8 cellular contexts compared by ENCODE assay signal in the genomic region with DNA sequence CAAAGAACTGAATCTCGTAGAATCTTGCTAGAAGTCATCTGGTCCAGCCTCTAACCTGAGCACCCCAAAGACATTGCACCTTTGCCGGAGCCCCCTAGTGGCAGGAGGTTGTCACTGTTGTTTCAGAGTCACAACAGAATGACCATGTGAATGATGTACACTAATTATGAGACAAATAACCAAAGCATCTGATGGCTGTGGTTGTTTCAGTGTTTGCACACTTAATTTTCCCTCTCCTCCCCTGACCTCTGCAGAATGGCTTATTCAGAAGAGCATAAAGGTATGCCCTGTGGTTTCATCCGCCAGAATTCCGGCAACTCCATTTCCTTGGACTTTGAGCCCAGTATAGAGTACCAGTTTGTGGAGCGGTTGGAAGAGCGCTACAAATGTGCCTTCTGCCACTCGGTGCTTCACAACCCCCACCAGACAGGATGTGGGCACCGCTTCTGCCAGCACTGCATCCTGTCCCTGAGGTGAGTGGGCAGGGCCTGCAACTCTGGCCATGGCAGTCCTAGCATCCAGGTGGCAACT. TPM values are rescaled to one million over a fixed set of nuclear protein-coding genes. Genes with fewer than 3 reads are reported as not detected.
DNase-seq lines count a peak whose midpoint lies in the region; ATAC-seq, FAIRE-seq and TF ChIP-seq lines count a peak whose summit lies in the region.

No MANE protein-coding gene starts in this region.

- H3K9ac ChIP-seq in KMS-11: no peak overlapping the region
- no peak overlapping the region for H3K9ac ChIP-seq in H1 (replicated peaks in 1 of 4; ENCODE audit: extremely low read depth in 1 of 4, low read depth in 3 of 4, low read length in 3 of 4)

- no peak overlapping the region for H4K8ac ChIP-seq in H1 (ENCODE audit: extremely low read depth, insufficient read depth, low read length)

- CTCF ChIA-PET in H1 (lab: Charles Lee; ENCODE audit: partially characterized antibody): interaction anchor here (0.8 to 2.9 kb wide), 4 partner anchors 8 to 30 kb away, joined by 3 to 14 read pairs (median 9); no protein-coding TSS in a partner anchor

- TF ChIP-seq RAD21 in H1 (IDR thresholded peaks at IDR 0.05 in 1 of 2, conservative IDR thresholded peaks at IDR 0.05 in 1 of 2; ENCODE audit: low read depth in 2 of 2, low read length in 2 of 2): peak; percentile 59 to 68

- no peak for TF ChIP-seq POLR2A in H1 (IDR thresholded peaks at IDR 0.05; ENCODE audit: control extremely low read depth in 1 of 2, low read depth in 2 of 2, low read length in 2 of 2)
- TF ChIP-seq POLR2A in sigmoid colon (IDR thresholded peaks at IDR 0.05): no peak

- TF ChIP-seq EP300 in H1 (IDR thresholded peaks at IDR 0.05; ENCODE audit: borderline replicate concordance in 1 of 2, low read depth in 2 of 2, low read length in 2 of 2) (no peak), sigmoid colon (IDR thresholded peaks at IDR 0.05) (no peak)

- peaks cover 6% of the 10 kb centered on the region for H3K9me3 Mint-ChIP-seq in activated CD4-positive, alpha-beta T cell treated with anti-CD3 and anti-CD28 coated beads, Interleukin-2, amount 10 ng/mL, durations not matched to agents 24 days and 14 days

- no peak overlapping the region for H3K23ac ChIP-seq in H1 (ENCODE audit: insufficient read length)

- no peak overlapping the region for H4K5ac ChIP-seq in H1 (ENCODE audit: insufficient read length, low read depth, low read length)

- H3K27ac ChIP-seq in KMS-11 (no peak overlapping the region), H1 (ENCODE audit: low read depth, low read length) (no peak overlapping the region), sigmoid colon (no peak overlapping the region)

- no peaks in the 10 kb centered on the region for H3K27me3 ChIP-seq in KMS-11 (ENCODE audit: insufficient read depth, low read depth)
- no peaks in the 10 kb centered on the region for H3K27me3 ChIP-seq in H1 (replicated peaks in 1 of 4; ENCODE audit: control insufficient read depth in 3 of 4, extremely low read depth in 1 of 4, insufficient read depth in 3 of 4, low read length in 3 of 4)
- H3K27me3 ChIP-seq in sigmoid colon: no peaks in the 10 kb centered on the region

- H3K23me2 ChIP-seq in H1 (ENCODE audit: low read depth, low read length): no peaks in the 10 kb centered on the region

- in situ Hi-C loops in G401 (cut with HindIII; ENCODE audit: low sequenced_read_pairs): no loop called here

- intact Hi-C loops in activated CD4-positive, alpha-beta T cell treated with anti-CD3 and anti-CD28 coated beads, Interleukin-2, amount 10 ng/mL, durations not matched to agents 24 days and 14 days (cut with micrococcal nuclease): loop anchor here (1.0 kb wide), 1 partner anchor 30 kb away; no protein-coding TSS in a partner anchor
- intact Hi-C loops in sigmoid colon (cut with DNase I): no loop called here

- H3K79me2 ChIP-seq in KMS-11 (ENCODE audit: insufficient read depth, low read depth) (no peaks in the 10 kb centered on the region), H1 (ENCODE audit: control insufficient read depth in 1 of 2, insufficient read depth in 2 of 2, low read length in 2 of 2) (peaks cover 0 to 3% of the 10 kb centered on the region in 2 experiments; a peak in 1 of 4 replicates)

- H3K4me3 ChIP-seq in GM12865 (ENCODE audit: low read depth, low read length) (no peak overlapping the region), KMS-11 (IDR thresholded peaks at IDR 0.05; ENCODE audit: insufficient read depth, low read depth, low read length) (no peak overlapping the region), H1 (ENCODE audit: extremely low read depth in 1 of 4, insufficient read depth in 2 of 4, low read depth in 3 of 4, low read length in 4 of 4) (no peak overlapping the region), sigmoid colon (no peak overlapping the region)

- H3K79me1 ChIP-seq in H1 (ENCODE audit: low read depth, low read length): peaks cover 2% of the 10 kb centered on the region

- TF ChIP-seq CTCF in GM12865 (IDR thresholded peaks at IDR 0.05; ENCODE audit: insufficient read depth, low read depth, low read length, missing control alignments) (peak; percentile 87), KMS-11 (conservative IDR thresholded peaks at IDR 0.05; ENCODE audit: low read depth, low read length) (peak; percentile 99), H1 (IDR thresholded peaks at IDR 0.05; ENCODE audit: control extremely low read depth in 1 of 3, insufficient read depth in 1 of 3, low read depth in 1 of 3, low read length in 3 of 3) (peak; percentile 70 to 90 (median 72)), sigmoid colon (IDR thresholded peaks at IDR 0.05) (peak; percentile 16 to 75 (median 40))

- POLR2A ChIA-PET in H1 (lab: Charles Lee; ENCODE audit: partially characterized antibody): no interaction called here

- DNase-seq in GM12865 (ENCODE audit: low read depth) (peak; percentile 78), H1 (ENCODE audit: low read depth in 1 of 2, low spot score in 2 of 2) (peak in 1 of 2 experiments; percentile 79), sigmoid colon (no peak), globus pallidus (ENCODE audit: low spot score) (no peak), G401 (ENCODE audit: low spot score) (no peak)
- peak; percentile 81 for DNase-seq in activated CD4-positive, alpha-beta T cell treated with anti-CD3 and anti-CD28 coated beads, Interleukin-2, amount 10 ng/mL, durations not matched to agents 24 days and 14 days

- no peak overlapping the region for H2BK20ac ChIP-seq in H1 (ENCODE audit: low read length)

- peaks cover 50% of the 10 kb centered on the region for H3K4me1 Mint-ChIP-seq in activated CD4-positive, alpha-beta T cell treated with anti-CD3 and anti-CD28 coated beads, Interleukin-2, amount 10 ng/mL, durations not matched to agents 24 days and 14 days

- no peak overlapping the region for H3K18ac ChIP-seq in H1 (ENCODE audit: extremely low read depth, low read length)

- no peak overlapping the region for H3K4ac ChIP-seq in H1 (replicated peaks; ENCODE audit: insufficient read length, low read depth, low read length)

- WGBS in H1 (ENCODE audit: extremely low coverage in 1 of 2, insufficient coverage in 1 of 2, insufficient read length in 1 of 2, insufficient replicate concordance in 2 of 2, low coverage in 1 of 2, low lambda C conversion rate in 2 of 2, missing lambda C conversion rate in 1 of 2), 2 experiments: 83% methylated on average over 8 of the region's 8 CpGs; no CpG with 5 or more reads in 1 of the 2 experiments
- WGBS in sigmoid colon, 2 donors: 24 to 40% methylated on average over 8 of the region's 8 CpGs

- no peak overlapping the region for H4K91ac ChIP-seq in H1 (replicated peaks; ENCODE audit: insufficient read length, low read length)

- H3K27me3 Mint-ChIP-seq in activated CD4-positive, alpha-beta T cell treated with anti-CD3 and anti-CD28 coated beads, Interleukin-2, amount 10 ng/mL, durations not matched to agents 24 days and 14 days: no peaks in the 10 kb centered on the region

- no peak overlapping the region for H3K56ac ChIP-seq in H1 (replicated peaks; ENCODE audit: insufficient read length, low read depth, low read length)

- H2AFZ ChIP-seq in KMS-11 (ENCODE audit: low read depth) (no peak overlapping the region), H1 (ENCODE audit: low read length) (no peak overlapping the region)

- no peaks in the 10 kb centered on the region for H3K9me3 ChIP-seq in H1 (ENCODE audit: insufficient read depth in 2 of 2, low read depth in 1 of 2, low read length in 1 of 2)
- no peaks in the 10 kb centered on the region for H3K9me3 ChIP-seq in sigmoid colon

- peaks cover 69% of the 10 kb centered on the region for H3K36me3 Mint-ChIP-seq in activated CD4-positive, alpha-beta T cell treated with anti-CD3 and anti-CD28 coated beads, Interleukin-2, amount 10 ng/mL, durations not matched to agents 24 days and 14 days (ENCODE audit: low read depth)

- peak overlapping the region; percentile 79 for H3K27ac Mint-ChIP-seq in activated CD4-positive, alpha-beta T cell treated with anti-CD3 and anti-CD28 coated beads, Interleukin-2, amount 10 ng/mL, durations not matched to agents 24 days and 14 days

- H3K4me2 ChIP-seq in KMS-11 (no peak overlapping the region), H1 (ENCODE audit: insufficient read depth in 1 of 2, low read depth in 2 of 2, low read length in 2 of 2) (no peak overlapping the region)

- H2BK120ac ChIP-seq in H1 (replicated peaks; ENCODE audit: low read depth, low read length): no peak overlapping the region

- H2BK12ac ChIP-seq in H1 (ENCODE audit: low read depth, low read length): no peak overlapping the region

- no peak for FAIRE-seq in H1 (lab: Jason Lieb, UNC)

- H2AK5ac ChIP-seq in H1 (ENCODE audit: low read depth, low read length): no peak overlapping the region

- H3K14ac ChIP-seq in H1 (ENCODE audit: insufficient read length): no peak overlapping the region

- H3K4me1 ChIP-seq in KMS-11 (ENCODE audit: low read depth, poor library complexity, severe bottlenecking) (peaks cover 11% of the 10 kb centered on the region), H1 (replicated peaks in 1 of 4; ENCODE audit: control insufficient read depth in 3 of 4, insufficient read depth in 4 of 4, low read length in 3 of 4) (no peaks in the 10 kb centered on the region), sigmoid colon (no peaks in the 10 kb centered on the region)

- no peak overlapping the region for H2BK15ac ChIP-seq in H1 (ENCODE audit: low read length)

- H3K36me3 ChIP-seq in KMS-11 (ENCODE audit: insufficient read depth) (no peaks in the 10 kb centered on the region), H1 (ENCODE audit: control insufficient read depth in 2 of 4, insufficient read depth in 4 of 4, low read length in 3 of 4) (peaks cover 0 to 8% (median 6%) of the 10 kb centered on the region in 4 experiments; a peak in 5 of 8 replicates), sigmoid colon (peaks cover 0 to 46% (median 12%) of the 10 kb centered on the region in 4 donors)

- peak; percentile 69 for ATAC-seq in GM21576 (IDR thresholded peaks at IDR 0.05; ENCODE audit: unreplicated experiment)

- peak overlapping the region; percentile 67 for H3K4me3 Mint-ChIP-seq in activated CD4-positive, alpha-beta T cell treated with anti-CD3 and anti-CD28 coated beads, Interleukin-2, amount 10 ng/mL, durations not matched to agents 24 days and 14 days

- H4K20me1 ChIP-seq in KMS-11 (ENCODE audit: insufficient read depth) (no peaks in the 10 kb centered on the region), H1 (replicated peaks in 1 of 2; ENCODE audit: control insufficient read depth in 1 of 2, insufficient read depth in 2 of 2, low read length in 2 of 2) (no peaks in the 10 kb centered on the region)

- no peak overlapping the region for H2BK5ac ChIP-seq in H1 (ENCODE audit: low read depth, low read length)

RNA-seq across cellular contexts. Expression of gene TRAF5, which starts 26.4 kb away (rescaled TPM):
- total RNA-seq in activated CD4-positive, alpha-beta T cell treated with anti-CD3 and anti-CD28 coated beads, Interleukin-2, amount 10 ng/mL, durations not matched to agents 24 days and 14 days: 55.6 and 56.6 TPM in 2 replicates
- 17.1 and 17.9 TPM in 2 replicates for total RNA-seq in H1 (2021; fragmentation: NEBNext Ultra II Directional; extraction: Animal tissue kit (Norgen Biotek cat#: 25700))
- polyA plus RNA-seq in H1 (2011; rRNA removed): 11.7 and 13.0 TPM in 2 replicates
- 19.8 TPM for polyA plus RNA-seq in H1 (2011; cell fraction: cytosol; rRNA removed)
- polyA plus RNA-seq in H1 (2011; cell fraction: nucleus; rRNA removed): 32.7 TPM
- polyA plus RNA-seq in H1 (2012, experiment 1 of 2): 12.9 to 18.7 TPM (median 16.8 TPM) in 4 replicates
- 0.73 TPM for polyA plus RNA-seq in H1 (2012, experiment 2 of 2)
- polyA plus RNA-seq in H1 (2013, experiment 1 of 2): 8.2 TPM
- 8.3 TPM for polyA plus RNA-seq in H1 (2013, experiment 2 of 2)
- polyA minus RNA-seq in H1 (2011; rRNA and poly(A)+ RNA removed): 17.2 and 19.7 TPM in 2 replicates
- polyA minus RNA-seq in H1 (2011; cell fraction: cytosol; rRNA and poly(A)+ RNA removed): 9.0 TPM
- 26.8 TPM for polyA minus RNA-seq in H1 (2011; cell fraction: nucleus; rRNA and poly(A)+ RNA removed)
- 10 to 100 TPM; 19.6 to 55.9 (median 27.8) TPM for total RNA-seq in sigmoid colon
- polyA plus RNA-seq in sigmoid colon: 10 to 100 TPM in 1 of 3 donors, 1 to 10 TPM in 2; 2.4 to 20.8 (median 2.5) TPM
- 0.17 TPM in 1 of 2 replicates, not detected in the other for total RNA-seq in G401 (2014; rRNA removed; shearing (Covaris generic))

Comparison
In these comparisons a context has a peak if more than half of its experiments do, and no peak if none do; other contexts are left out.
1. DNase-seq: peak in GM12865 (single experiment) and activated CD4-positive, alpha-beta T cell treated with anti-CD3 and anti-CD28 coated beads, Interleukin-2, amount 10 ng/mL, durations not matched to agents 24 days and 14 days (single experiment); none in sigmoid colon (single experiment), globus pallidus (single experiment) and G401 (single experiment).
2. CTCF ChIP-seq: peak in every context shown above with its lines; median percentile 99 in KMS-11; 87 in GM12865; 72 in H1; 40 in sigmoid colon.
3. RNA of gene TRAF5, which starts 26.4 kb away (total RNA-seq): 55.6 to 56.6 TPM in activated CD4-positive, alpha-beta T cell treated with anti-CD3 and anti-CD28 coated beads, Interleukin-2, amount 10 ng/mL, durations not matched to agents 24 days and 14 days, 19.6 to 55.9 TPM in sigmoid colon and 17.1 to 17.9 TPM in H1; 0.17 TPM in G401; every median in the first group is over 10 times any median in the second.